In the genomic region with DNA sequence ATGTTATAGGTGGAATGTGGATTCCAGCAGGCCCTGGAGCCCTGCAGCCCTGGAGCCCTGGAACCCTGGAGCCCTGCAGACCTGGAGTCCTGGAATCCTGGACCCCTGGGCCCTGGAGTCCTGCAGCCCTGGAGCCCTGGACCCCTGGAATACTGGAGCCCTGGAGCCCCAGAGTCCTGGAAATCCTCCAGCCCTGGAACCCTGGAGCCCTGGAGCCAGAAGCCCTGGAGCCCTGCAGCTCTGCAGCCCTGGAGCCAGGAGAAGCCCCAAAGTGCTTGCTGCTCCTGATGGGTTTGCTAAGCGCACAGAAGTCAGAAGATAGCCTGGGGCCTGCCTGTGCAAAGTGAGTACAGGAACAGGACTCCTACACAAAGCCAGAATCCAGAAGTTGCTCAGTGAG, we compare ENCODE assay signal across 27 cellular contexts.
"Had no signal": no experiment of that assay in that cellular context is flagged by ENCODE, and none has a peak within 500 bp of the region (broad histone marks: within the 10 kb centered on the region; RNA-seq: fewer than 3 reads in every experiment).

No MANE protein-coding gene starts in this region.

- H3K9me3 Mint-ChIP-seq: dendritic cell treated with granulocyte-macrophage colony-stimulating factor and Interleukin-4, amounts not matched to agents 40 ng/mL and 50 ng/mL, for 4 days; effector memory CD8-positive, alpha-beta T cell had no signal

- H3K9me3 ChIP-seq: colonic mucosa, esophagus squamous epithelium, gastrocnemius medialis had no signal

- H3K27ac Mint-ChIP-seq: dendritic cell treated with granulocyte-macrophage colony-stimulating factor and Interleukin-4, amounts not matched to agents 40 ng/mL and 50 ng/mL, for 4 days; effector memory CD8-positive, alpha-beta T cell; endodermal cell had no signal

- DNase-seq: colonic mucosa; cortex of kidney; dermis blood vessel endothelial cell; dorsolateral prefrontal cortex; effector CD4-positive, alpha-beta T cell; effector CD8-positive, alpha-beta T cell; effector memory CD4-positive, alpha-beta T cell; effector memory CD8-positive, alpha-beta T cell; erythroblast; esophagus squamous epithelium; foreskin fibroblast; foreskin keratinocyte; foreskin melanocyte; gastrocnemius medialis; glutamatergic neuron; head of caudate nucleus; heart left ventricle; heart right ventricle had no signal

- H3K27me3 ChIP-seq: colonic mucosa, foreskin keratinocyte, gastroesophageal sphincter had no signal

- H3K27ac ChIP-seq: colonic mucosa, epithelial cell of prostate, esophagus squamous epithelium, foreskin keratinocyte, gastrocnemius medialis, gastroesophageal sphincter, heart left ventricle, heart right ventricle had no signal

- H3K4me3 ChIP-seq: colonic mucosa, dorsolateral prefrontal cortex, esophagus squamous epithelium, gastrocnemius medialis, gastroesophageal sphincter, heart left ventricle, heart right ventricle had no signal

- H3K4me3 Mint-ChIP-seq: dendritic cell treated with granulocyte-macrophage colony-stimulating factor and Interleukin-4, amounts not matched to agents 40 ng/mL and 50 ng/mL, for 4 days; effector memory CD8-positive, alpha-beta T cell; endodermal cell had no signal

- ATAC-seq: effector memory CD8-positive, alpha-beta T cell; esophagus mucosa; foreskin keratinocyte; gastrocnemius medialis; gastroesophageal sphincter; heart left ventricle; heart right ventricle had no signal

- H3K36me3 ChIP-seq: colonic mucosa, esophagus squamous epithelium, gastrocnemius medialis, gastroesophageal sphincter, heart left ventricle, heart right ventricle had no signal

- FAIRE-seq: colon, endometrium, endothelial cell of umbilical vein, frontal cortex had no signal

- H3K4me1 ChIP-seq: colonic mucosa, foreskin keratinocyte, gastrocnemius medialis, heart left ventricle, heart right ventricle had no signal
